ENCODE assay signal across 21 cellular contexts in the genomic region with DNA sequence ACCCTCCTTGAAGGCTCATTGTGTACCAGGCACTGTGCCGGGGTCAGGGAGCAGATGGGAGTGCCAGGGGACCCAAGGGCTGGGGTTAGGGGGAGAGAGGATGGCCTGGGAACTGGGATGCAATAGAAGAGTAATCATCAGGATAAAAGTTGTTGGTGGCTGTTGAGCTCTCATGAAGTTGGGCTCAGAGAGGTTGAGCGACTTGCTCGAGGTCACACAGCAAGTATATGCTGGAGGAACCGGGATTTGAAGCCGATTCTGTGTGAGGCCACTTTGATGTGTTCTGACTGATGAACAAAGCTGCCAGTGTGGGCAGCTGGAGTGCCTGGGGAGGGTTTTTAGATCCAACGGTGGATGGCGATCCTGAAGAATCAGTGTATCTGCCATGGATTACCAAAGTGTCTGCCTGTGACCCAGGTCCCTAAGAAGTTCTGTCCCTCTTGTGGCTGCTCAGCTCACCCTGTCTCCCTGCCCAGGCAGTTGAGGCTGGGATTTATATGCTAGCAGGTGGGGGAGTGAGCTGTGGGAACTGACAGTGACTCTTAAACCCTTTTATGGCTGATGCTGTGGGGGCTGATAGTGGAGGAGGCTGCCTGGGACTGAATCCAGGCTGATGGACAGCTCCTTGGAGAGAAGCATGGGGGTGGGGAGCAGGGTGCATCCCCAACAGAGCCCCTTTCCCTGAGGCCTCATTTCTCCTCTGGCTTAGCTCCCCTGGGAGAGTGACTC. TPM values are rescaled to one million over a fixed set of nuclear protein-coding genes. Genes with fewer than 3 reads are reported as not detected.
DNase-seq lines count a peak whose midpoint lies in the region; ATAC-seq and TF ChIP-seq lines count a peak whose summit lies in the region.
"Had no signal": no experiment of that assay in that cellular context is flagged by ENCODE, and none has a peak within 500 bp of the region (broad histone marks: within the 10 kb centered on the region; RNA-seq: fewer than 3 reads in every experiment).

No MANE protein-coding gene starts in this region.

- peaks cover 0 to 2% (median under 1%) of the 10 kb centered on the region in 4 donors for H3K9me3 ChIP-seq in sigmoid colon

- H3K36me3 ChIP-seq in sigmoid colon: no peaks in the 10 kb centered on the region
- H3K36me3 ChIP-seq: cardiac muscle cell had no signal

- H3K27ac Mint-ChIP-seq in CD14-positive monocyte (peak overlapping the region in 4 of 7 donors; percentile 12 to 38 (median 31)), IgD-negative memory B cell (peak overlapping the region in 2 of 3 donors; percentile 28 to 86), endothelial cell (ENCODE audit: unreplicated experiment) (peak overlapping the region; percentile 31)
- H3K27ac Mint-ChIP-seq: nephron had no signal

- H3K4me1 ChIP-seq in sigmoid colon: peaks cover 0 to 52% (median 26%) of the 10 kb centered on the region in 4 donors
- H3K4me1 ChIP-seq: foreskin keratinocyte had no signal

- TF ChIP-seq EP300 in sigmoid colon (IDR thresholded peaks at IDR 0.05): no peak

- intact Hi-C loops in CD14-positive monocyte (cut with micrococcal nuclease): no loop called here
- intact Hi-C loops in sigmoid colon (cut with DNase I): loop anchor here (1.0 to 5.0 kb wide), 3 partner anchors 11 to 200 kb away; a partner anchor contains a TSS

- WGBS in sigmoid colon, 2 donors: 94% methylated on average over 7 of the region's 7 CpGs

- no peaks in the 10 kb centered on the region for H3K27me3 ChIP-seq in sigmoid colon
- H3K27me3 ChIP-seq: cardiac muscle cell had no signal

- H3K27me3 Mint-ChIP-seq in CD14-positive monocyte (ENCODE audit: low read depth in 3 of 3): no peaks in the 10 kb centered on the region
- no peaks in the 10 kb centered on the region for H3K27me3 Mint-ChIP-seq in IgD-negative memory B cell
- peaks cover 20% of the 10 kb centered on the region for H3K27me3 Mint-ChIP-seq in endothelial cell (ENCODE audit: unreplicated experiment)

- H3K4me1 Mint-ChIP-seq in CD14-positive monocyte: peaks cover 63% of the 10 kb centered on the region
- peaks cover 30 to 55% (median 49%) of the 10 kb centered on the region in 3 donors for H3K4me1 Mint-ChIP-seq in IgD-negative memory B cell
- no peaks in the 10 kb centered on the region for H3K4me1 Mint-ChIP-seq in endothelial cell (ENCODE audit: unreplicated experiment)

- ATAC-seq in HG02588 (IDR thresholded peaks at IDR 0.05; ENCODE audit: unreplicated experiment) (no peak), HG03159 (IDR thresholded peaks at IDR 0.05; ENCODE audit: unreplicated experiment) (no peak), HG03378 (IDR thresholded peaks at IDR 0.05; ENCODE audit: unreplicated experiment) (no peak)
- ATAC-seq: foreskin keratinocyte; stimulated activated naive CD8-positive, alpha-beta T cell treated with anti-CD3 and anti-CD28 coated beads, Interleukin-15, Interleukin-2, amounts not matched to agents 100 U/mL and 50 U/mL, for 24 hours had no signal

- DNase-seq in CD14-positive monocyte (ENCODE audit: low spot score): no peak
- DNase-seq in endothelial cell (ENCODE audit: low spot score): no peak
- DNase-seq in sigmoid colon: peak; percentile 79
- no peak for DNase-seq in DMS 273 (lab: John Stamatoyannopoulos, UW; ENCODE audit: unreplicated experiment)
- DNase-seq: dermis blood vessel endothelial cell; DMS 273 treated with DMSO at 0.1 percent for 48 hours; foreskin keratinocyte; hippocampal formation; NCI-H187 treated with DMSO at 0.1 percent for 48 hours; NCI-H226; NCI-H82; Right ventricle myocardium superior; stimulated activated CD4-positive, alpha-beta T cell treated with anti-CD3 and anti-CD28 coated beads, Interleukin-2, amount 100 ng/mL, for 24 hours; stimulated activated naive CD8-positive, alpha-beta T cell treated with anti-CD3 and anti-CD28 coated beads, Interleukin-15, Interleukin-2, amounts not matched to agents 100 U/mL and 50 U/mL, for 24 hours had no signal

- no peak for TF ChIP-seq CTCF in CD14-positive monocyte (IDR thresholded peaks at IDR 0.05)
- TF ChIP-seq CTCF in endothelial cell (IDR thresholded peaks at IDR 0.05; ENCODE audit: unreplicated experiment): no peak
- TF ChIP-seq CTCF in sigmoid colon (IDR thresholded peaks at IDR 0.05): no peak

- H3K27ac ChIP-seq in sigmoid colon: peak overlapping the region in 3 of 4 donors; percentile 86 to 94 (median 91)
- H3K27ac ChIP-seq: cardiac muscle cell, foreskin keratinocyte had no signal

- H3K4me3 ChIP-seq in sigmoid colon: peak overlapping the region; percentile 48 to 64 (median 55)
- H3K4me3 ChIP-seq: cardiac muscle cell, lung had no signal

- TF ChIP-seq POLR2A in sigmoid colon (IDR thresholded peaks at IDR 0.05): no peak

- H3K36me3 Mint-ChIP-seq in CD14-positive monocyte (peaks cover 46 to 71% of the 10 kb centered on the region in 2 donors), IgD-negative memory B cell (peaks cover 22% of the 10 kb centered on the region), endothelial cell (ENCODE audit: low read depth, unreplicated experiment) (peaks cover 6% of the 10 kb centered on the region)

- H3K9me3 Mint-ChIP-seq in CD14-positive monocyte: peaks cover 2 to 10% (median 6%) of the 10 kb centered on the region in 7 donors
- peaks cover 0 to 3% (median 1%) of the 10 kb centered on the region in 3 donors for H3K9me3 Mint-ChIP-seq in IgD-negative memory B cell
- H3K9me3 Mint-ChIP-seq in endothelial cell (ENCODE audit: unreplicated experiment): no peaks in the 10 kb centered on the region

- H3K4me3 Mint-ChIP-seq in CD14-positive monocyte (no peak overlapping the region), IgD-negative memory B cell (no peak overlapping the region), endothelial cell (ENCODE audit: unreplicated experiment) (no peak overlapping the region)
- H3K4me3 Mint-ChIP-seq: nephron had no signal

RNA-seq across cellular contexts. Expression of a gene that starts 8.3 kb away (rescaled TPM):
- under 1 TPM; 0.46 to 0.87 TPM for polyA plus RNA-seq in CD14-positive monocyte
- 12.6 TPM for polyA plus RNA-seq in IgD-negative memory B cell
- 30.5 TPM for total RNA-seq in endothelial cell (ENCODE audit: unreplicated experiment)
- 10 to 100 TPM; 20.4 to 51.2 (median 36.9) TPM for total RNA-seq in sigmoid colon
- polyA plus RNA-seq in sigmoid colon: 10 to 100 TPM; 21.6 to 76.6 (median 55.9) TPM
